In the genomic region with DNA sequence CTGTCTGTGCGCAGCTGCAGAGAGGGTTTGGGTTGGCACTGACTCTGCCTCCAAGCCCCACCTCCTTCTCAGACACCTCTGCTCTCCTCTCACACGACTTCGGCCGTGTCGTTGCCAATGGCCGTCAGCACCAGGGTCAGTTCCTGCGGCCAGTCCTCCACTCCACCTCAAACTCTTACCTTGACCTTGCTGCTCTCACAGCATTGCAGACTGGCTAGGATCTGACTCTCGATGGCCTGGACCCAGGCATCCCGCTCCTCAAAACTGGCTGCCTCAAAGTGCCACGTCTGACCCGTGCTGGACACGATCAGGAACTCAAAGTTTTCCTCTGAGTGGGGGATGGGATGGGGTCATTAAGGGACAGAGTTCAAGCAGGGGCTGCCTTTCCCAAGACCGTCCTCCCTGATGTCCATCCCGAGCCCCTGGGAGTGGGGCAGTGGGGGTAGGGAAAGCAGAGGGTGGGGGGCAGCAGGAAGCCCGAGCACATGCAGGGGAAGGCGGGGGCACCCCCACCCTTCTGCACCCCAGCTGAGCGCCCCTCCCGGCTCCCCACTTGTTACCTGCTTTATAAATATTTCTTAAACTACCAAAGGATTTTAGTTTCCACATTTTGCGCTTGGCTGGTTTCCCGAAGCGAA, we compare ENCODE assay signal across 13 cellular contexts. TPM values are rescaled to one million over a fixed set of nuclear protein-coding genes. Genes with fewer than 3 reads are reported as not detected.
DNase-seq lines count a peak whose midpoint lies in the region; ATAC-seq and TF ChIP-seq lines count a peak whose summit lies in the region.
"Had no signal": no experiment of that assay in that cellular context is flagged by ENCODE, and none has a peak within 500 bp of the region (broad histone marks: within the 10 kb centered on the region; RNA-seq: fewer than 3 reads in every experiment).

No MANE protein-coding gene starts in this region.

- DNase-seq in ACHN (peak; percentile 39), GM13977 (ENCODE audit: low spot score) (peak; percentile 20), chondrocyte (ENCODE audit: low spot score) (no peak), mesenteric fat pad (ENCODE audit: low spot score) (peak; percentile 65), AG08395 (ENCODE audit: low spot score) (no peak), NCI-H510A treated with DMSO at 0.1 percent for 48 hours (lab: John Stamatoyannopoulos, UW) (no peak), NCI-H2196 treated with DMSO at 0.1 percent for 48 hours (lab: John Stamatoyannopoulos, UW; ENCODE audit: unreplicated experiment) (no peak)
- DNase-seq in natural killer cell treated with Interleukin-12 subunit alpha and Interleukin-12 subunit beta and Interleukin-15 and Interleukin-18, amount 100 ng/mL, for 72 hours (ENCODE audit: low spot score) = no peak
- DNase-seq: activated CD4-positive, alpha-beta T cell treated with anti-CD3 and anti-CD28 coated beads for 1 hour; activated naive CD4-positive, alpha-beta T cell treated with anti-CD3 and anti-CD28 coated beads for 36 hours; NCI-H1092 treated with DMSO at 0.1 percent for 48 hours; NCI-H526 treated with DMSO at 0.1 percent for 48 hours; stimulated activated naive CD4-positive, alpha-beta T cell treated with Interleukin-2 at 50 U/mL for 16 hours had no signal

- TF ChIP-seq CTCF in GM13977 (IDR thresholded peaks at IDR 0.05; ENCODE audit: extremely low read depth, insufficient read depth, missing control alignments) = no peak
- TF ChIP-seq CTCF in chondrocyte (IDR thresholded peaks at IDR 0.05) = no peak

- peaks cover 5% of the 10 kb centered on the region for H3K27me3 Mint-ChIP-seq in chondrocyte (ENCODE audit: low read depth)
- H3K27me3 Mint-ChIP-seq in natural killer cell treated with Interleukin-12 subunit alpha and Interleukin-12 subunit beta and Interleukin-15 and Interleukin-18, amount 100 ng/mL, for 72 hours = no peaks in the 10 kb centered on the region

- peaks cover 13% of the 10 kb centered on the region for H3K4me1 Mint-ChIP-seq in chondrocyte (ENCODE audit: low read depth)
- H3K4me1 Mint-ChIP-seq in natural killer cell treated with Interleukin-12 subunit alpha and Interleukin-12 subunit beta and Interleukin-15 and Interleukin-18, amount 100 ng/mL, for 72 hours (ENCODE audit: low read depth in 2 of 2) = peaks cover 5 to 7% of the 10 kb centered on the region in 2 donors

- H3K9me3 Mint-ChIP-seq in chondrocyte (ENCODE audit: low read depth) = no peaks in the 10 kb centered on the region
- no peaks in the 10 kb centered on the region for H3K9me3 Mint-ChIP-seq in natural killer cell treated with Interleukin-12 subunit alpha and Interleukin-12 subunit beta and Interleukin-15 and Interleukin-18, amount 100 ng/mL, for 72 hours
- H3K9me3 Mint-ChIP-seq: activated naive CD4-positive, alpha-beta T cell treated with anti-CD3 and anti-CD28 coated beads for 36 hours had no signal

- no peak overlapping the region for H3K27ac Mint-ChIP-seq in chondrocyte (ENCODE audit: unreplicated experiment)
- H3K27ac Mint-ChIP-seq in natural killer cell treated with Interleukin-12 subunit alpha and Interleukin-12 subunit beta and Interleukin-15 and Interleukin-18, amount 100 ng/mL, for 72 hours = no peak overlapping the region

- H3K36me3 Mint-ChIP-seq in chondrocyte (ENCODE audit: low read depth) = peaks cover 2% of the 10 kb centered on the region
- H3K36me3 Mint-ChIP-seq in natural killer cell treated with Interleukin-12 subunit alpha and Interleukin-12 subunit beta and Interleukin-15 and Interleukin-18, amount 100 ng/mL, for 72 hours = no peaks in the 10 kb centered on the region

- in situ Hi-C loops in ACHN (cut with HindIII; ENCODE audit: low pct_ligation_motif_present, low pct_unique_long_range_greater_than_20kb, low sequenced_read_pairs) (no loop called here), GM13977 (cut with MboI; ENCODE audit: low pct_unique_long_range_greater_than_20kb, low sequenced_read_pairs, unreplicated experiment) (no loop called here)

- peak overlapping the region; percentile 33 for H3K4me3 Mint-ChIP-seq in chondrocyte (ENCODE audit: unreplicated experiment)
- no peak overlapping the region for H3K4me3 Mint-ChIP-seq in natural killer cell treated with Interleukin-12 subunit alpha and Interleukin-12 subunit beta and Interleukin-15 and Interleukin-18, amount 100 ng/mL, for 72 hours
- H3K4me3 Mint-ChIP-seq: activated naive CD4-positive, alpha-beta T cell treated with anti-CD3 and anti-CD28 coated beads for 36 hours had no signal

- ATAC-seq in natural killer cell treated with Interleukin-12 subunit alpha and Interleukin-12 subunit beta and Interleukin-15 and Interleukin-18, amount 100 ng/mL, for 72 hours = no peak

RNA-seq across cellular contexts. Expression of a gene that starts 10.7 kb away (rescaled TPM):
- total RNA-seq in chondrocyte (1.9 to 3.1 TPM (median 1.9 TPM) in 3 replicates), mesenteric fat pad (2.1 TPM)
- 10 to 100 TPM; 47.5 to 54.1 TPM for total RNA-seq in natural killer cell treated with Interleukin-12 subunit alpha and Interleukin-12 subunit beta and Interleukin-15 and Interleukin-18, amount 100 ng/mL, for 72 hours

RNA-seq across cellular contexts. Expression of a gene that starts 17.0 kb away (rescaled TPM):
- total RNA-seq in chondrocyte (21.2 to 29.3 TPM (median 21.5 TPM) in 3 replicates), mesenteric fat pad (35.0 TPM)
- 10 to 100 TPM; 14.4 to 34.9 TPM for total RNA-seq in natural killer cell treated with Interleukin-12 subunit alpha and Interleukin-12 subunit beta and Interleukin-15 and Interleukin-18, amount 100 ng/mL, for 72 hours

RNA-seq across cellular contexts. Expression of a gene that starts 24.2 kb away (rescaled TPM):
- total RNA-seq in chondrocyte = 136 to 140 TPM (median 139 TPM) in 3 replicates
- total RNA-seq in mesenteric fat pad = 87.0 TPM
- total RNA-seq in natural killer cell treated with Interleukin-12 subunit alpha and Interleukin-12 subunit beta and Interleukin-15 and Interleukin-18, amount 100 ng/mL, for 72 hours = 100 to 1,000 TPM; 111 to 278 TPM

RNA-seq across cellular contexts. Expression of a gene that starts 27.0 kb away (rescaled TPM):
- 17.3 to 22.1 TPM (median 21.8 TPM) in 3 replicates for total RNA-seq in chondrocyte
- 11.3 TPM for total RNA-seq in mesenteric fat pad
- total RNA-seq in natural killer cell treated with Interleukin-12 subunit alpha and Interleukin-12 subunit beta and Interleukin-15 and Interleukin-18, amount 100 ng/mL, for 72 hours = 10 to 100 TPM; 15.8 to 17.0 TPM

RNA-seq across cellular contexts. Expression of a gene that starts 33.9 kb away (rescaled TPM):
- total RNA-seq in chondrocyte = 284 to 337 TPM (median 290 TPM) in 3 replicates
- 251 TPM for total RNA-seq in mesenteric fat pad
- 100 to 1,000 TPM; 203 to 209 TPM for total RNA-seq in natural killer cell treated with Interleukin-12 subunit alpha and Interleukin-12 subunit beta and Interleukin-15 and Interleukin-18, amount 100 ng/mL, for 72 hours

Comparison
In these comparisons a context has a peak if more than half of its experiments do, and no peak if none do; other contexts are left out.
1. DNase-seq: peak in ACHN (single experiment), GM13977 (single experiment) and mesenteric fat pad (single experiment); none in chondrocyte (single experiment), AG08395 (single experiment), NCI-H510A treated with DMSO at 0.1 percent for 48 hours (single experiment), NCI-H2196 treated with DMSO at 0.1 percent for 48 hours (single experiment) and natural killer cell treated with Interleukin-12 subunit alpha and Interleukin-12 subunit beta and Interleukin-15 and Interleukin-18, amount 100 ng/mL, for 72 hours (single experiment).
2. RNA of a gene that starts 10.7 kb away (total RNA-seq): 47.5 to 54.1 TPM in natural killer cell treated with Interleukin-12 subunit alpha and Interleukin-12 subunit beta and Interleukin-15 and Interleukin-18, amount 100 ng/mL, for 72 hours; 2.1 TPM in mesenteric fat pad (single experiment) and 1.9 to 3.1 TPM in chondrocyte; every median in the first group is over 10 times any median in the second.